ENCODE assay signal across 8 cellular contexts in genomic region chr16:31093132-31093703, GRCh38. TPM values are rescaled to one million over a fixed set of nuclear protein-coding genes. Genes with fewer than 3 reads are reported as not detected.
DNase-seq lines count a peak whose midpoint lies in the region; ATAC-seq and TF ChIP-seq lines count a peak whose summit lies in the region.

No MANE protein-coding gene starts in this region.

- no peak for TF ChIP-seq CTCF in cardiac fibroblast (IDR thresholded peaks at IDR 0.05; ENCODE audit: low read depth, low read length)
- no peak for TF ChIP-seq CTCF in lower lobe of right lung (IDR thresholded peaks at IDR 0.05)

- H3K4me3 ChIP-seq in cardiac fibroblast (replicated peaks in 1 of 2; ENCODE audit: low read depth in 2 of 2, low read length in 2 of 2) (peak overlapping the region; percentile 75 to 99), lower lobe of right lung (peak overlapping the region; percentile 93)

- peak overlapping the region; percentile 98 for H3K4me3 Mint-ChIP-seq in activated T-cell treated with anti-CD3 and anti-CD28 coated beads, Interleukin-2, amount 50 U/mL, for 24 hours

- ATAC-seq in lower lobe of right lung (no peak), HG03159 (IDR thresholded peaks at IDR 0.05; ENCODE audit: unreplicated experiment) (no peak)

- no peaks in the 10 kb centered on the region for H3K9me3 Mint-ChIP-seq in activated T-cell treated with anti-CD3 and anti-CD28 coated beads, Interleukin-2, amount 50 U/mL, for 24 hours

- no peak for DNase-seq in activated T-cell treated with anti-CD3 and anti-CD28 coated beads, Interleukin-2, amount 50 U/mL, for 24 hours
- no peak for DNase-seq in activated T-cell treated with anti-CD3 and anti-CD28 coated beads, Interleukin-2, amount 50 U/mL, for 48 hours
- peak; percentile 33 for DNase-seq in NCI-H748 treated with DMSO at 0.1 percent for 48 hours (lab: John Stamatoyannopoulos, UW)
- peak; percentile 27 to 37 for DNase-seq in cardiac fibroblast (ENCODE audit: low read depth in 2 of 2)
- no peak for DNase-seq in lower lobe of right lung
- no peak for DNase-seq in DMS153 treated with DMSO at 0.1 percent for 48 hours (lab: John Stamatoyannopoulos, UW; ENCODE audit: unreplicated experiment)
- DNase-seq in 8988T = no peak

- H3K9me3 ChIP-seq in lower lobe of right lung = no peaks in the 10 kb centered on the region

- peaks cover 30% of the 10 kb centered on the region for H3K36me3 ChIP-seq in lower lobe of right lung

- intact Hi-C loops in lower lobe of right lung (cut with DNase I) = no loop called here

- peaks cover 32% of the 10 kb centered on the region for H3K4me1 Mint-ChIP-seq in activated T-cell treated with anti-CD3 and anti-CD28 coated beads, Interleukin-2, amount 50 U/mL, for 24 hours (ENCODE audit: low read depth)

- peaks cover 48% of the 10 kb centered on the region for H3K36me3 Mint-ChIP-seq in activated T-cell treated with anti-CD3 and anti-CD28 coated beads, Interleukin-2, amount 50 U/mL, for 24 hours (ENCODE audit: low read depth)

- no peak overlapping the region for H3K27ac ChIP-seq in lower lobe of right lung

- no peaks in the 10 kb centered on the region for H3K27me3 ChIP-seq in lower lobe of right lung (ENCODE audit: low read depth)

- peaks cover 25% of the 10 kb centered on the region for H3K4me1 ChIP-seq in lower lobe of right lung

- H3K27me3 Mint-ChIP-seq in activated T-cell treated with anti-CD3 and anti-CD28 coated beads, Interleukin-2, amount 50 U/mL, for 24 hours = no peaks in the 10 kb centered on the region

- peak overlapping the region; percentile 22 for H3K27ac Mint-ChIP-seq in activated T-cell treated with anti-CD3 and anti-CD28 coated beads, Interleukin-2, amount 50 U/mL, for 24 hours

RNA-seq across cellular contexts. Expression of gene VKORC1, which starts 1.4 kb away (rescaled TPM):
- 65.6 TPM for total RNA-seq in lower lobe of right lung

RNA-seq across cellular contexts. Expression of gene PRSS53, which starts 4.5 kb away (rescaled TPM):
- 2.4 TPM for total RNA-seq in lower lobe of right lung

RNA-seq across cellular contexts. Expression of gene BCKDK, which starts 15.0 kb away (rescaled TPM):
- 37.6 TPM for total RNA-seq in lower lobe of right lung

RNA-seq across cellular contexts. Expression of gene ZNF646, which starts 19.0 kb away (rescaled TPM):
- 23.1 TPM for total RNA-seq in lower lobe of right lung

RNA-seq across cellular contexts. Expression of gene ZNF668, which starts 19.2 kb away (rescaled TPM):
- 8.2 TPM for total RNA-seq in lower lobe of right lung

Comparison
In these comparisons a context has a peak if more than half of its experiments do, and no peak if none do; other contexts are left out.
1. DNase-seq: peak in NCI-H748 treated with DMSO at 0.1 percent for 48 hours (single experiment) and cardiac fibroblast (2 of 2); none in activated T-cell treated with anti-CD3 and anti-CD28 coated beads, Interleukin-2, amount 50 U/mL, for 24 hours (single experiment), activated T-cell treated with anti-CD3 and anti-CD28 coated beads, Interleukin-2, amount 50 U/mL, for 48 hours (0 of 2), lower lobe of right lung (single experiment), DMS153 treated with DMSO at 0.1 percent for 48 hours (single experiment) and 8988T (single experiment).